Comparison of ENCODE assay signal across 9 cellular contexts in the genomic region with DNA sequence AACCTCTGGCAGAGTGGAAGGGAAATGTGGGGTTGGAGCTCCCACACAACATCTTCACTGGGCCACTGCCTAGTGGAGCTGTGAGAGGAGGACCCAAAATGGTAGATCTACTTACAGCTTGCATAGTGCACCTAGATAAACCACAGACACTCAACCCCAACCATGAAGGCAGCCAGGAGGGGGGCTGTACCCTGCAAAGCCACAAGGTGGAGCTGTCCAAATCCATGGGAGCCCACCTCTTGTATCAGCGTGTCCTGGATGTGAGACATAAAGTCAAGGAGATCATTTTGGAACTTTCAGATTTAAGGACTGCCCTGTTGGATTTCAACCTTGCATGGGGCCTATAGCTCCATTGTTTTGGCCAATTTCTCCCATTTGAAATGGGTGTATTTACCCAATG. TPM values are rescaled to one million over a fixed set of nuclear protein-coding genes. Genes with fewer than 3 reads are reported as not detected.
DNase-seq lines count a peak whose midpoint lies in the region; ATAC-seq and TF ChIP-seq lines count a peak whose summit lies in the region.
"Had no signal": no experiment of that assay in that cellular context is flagged by ENCODE, and none has a peak within 500 bp of the region (broad histone marks: within the 10 kb centered on the region; RNA-seq: fewer than 3 reads in every experiment).

No MANE protein-coding gene starts in this region.

- no peaks in the 10 kb centered on the region for H3K27me3 ChIP-seq in AG04450 (ENCODE audit: control insufficient read depth, insufficient read depth, low read length)

- DNase-seq in AG04450 (ENCODE audit: low read depth, low spot score) (no peak), GM12865 (ENCODE audit: low read depth) (peak; percentile 5), RPMI7951 (ENCODE audit: low read depth) (peak; percentile 43), foreskin melanocyte (peak; percentile 1), NCI-H510A treated with DMSO at 0.1 percent for 48 hours (lab: John Stamatoyannopoulos, UW) (no peak), COLO829 (ENCODE audit: low spot score) (no peak)
- DNase-seq: activated effector memory CD4-positive, alpha-beta T cell treated with Interleukin-2 at 50 U/mL for 16 hours had no signal

- CTCF ChIA-PET in AG04450 (lab: Charles Lee): interaction anchor here (0.7 to 2.0 kb wide), 11 partner anchors 12 to 691 kb away, joined by 3 to 19 read pairs (median 3); no protein-coding TSS in a partner anchor

- TF ChIP-seq CTCF in AG04450 (IDR thresholded peaks at IDR 0.05; ENCODE audit: low read depth, low read length) (peak; percentile 54), GM12865 (IDR thresholded peaks at IDR 0.05; ENCODE audit: insufficient read depth, low read depth, low read length, missing control alignments) (peak; percentile 22)

- ATAC-seq in HG03469 (IDR thresholded peaks at IDR 0.05; ENCODE audit: unreplicated experiment) (no peak), GM18858 (IDR thresholded peaks at IDR 0.05; ENCODE audit: unreplicated experiment) (no peak)

- POLR2A ChIA-PET in AG04450 (lab: Yijun Ruan, JAX): no interaction called here

- no peak overlapping the region for H3K27ac ChIP-seq in AG04450 (ENCODE audit: low read depth, low read length)

- no peaks in the 10 kb centered on the region for H3K9me3 ChIP-seq in AG04450 (ENCODE audit: control insufficient read depth, insufficient read depth, low read length)

- H3K4me3 ChIP-seq in AG04450 (ENCODE audit: low read depth, low read length) (no peak overlapping the region), GM12865 (ENCODE audit: low read depth, low read length) (no peak overlapping the region)

RNA-seq across cellular contexts. Expression of a gene that starts 20.9 kb away (rescaled TPM):
- polyA plus RNA-seq in AG04450 (2011; rRNA removed): not detected in 2 replicates
- polyA minus RNA-seq in AG04450 (2011; rRNA and poly(A)+ RNA removed): 0.14 TPM in 1 of 2 replicates, not detected in the other
- 16.7 and 22.3 TPM in 2 replicates for total RNA-seq in RPMI7951 (2014; rRNA removed; shearing (Covaris generic))

Comparison
In these comparisons a context has a peak if more than half of its experiments do, and no peak if none do; other contexts are left out.
1. DNase-seq: peak in GM12865 (single experiment), RPMI7951 (single experiment) and foreskin melanocyte (single experiment); none in AG04450 (single experiment), NCI-H510A treated with DMSO at 0.1 percent for 48 hours (single experiment) and COLO829 (single experiment).